Comparison of ENCODE assay signal across 8 cellular contexts in genomic region chr3:42652251-42652610, GRCh38. TPM values are rescaled to one million over a fixed set of nuclear protein-coding genes. Genes with fewer than 3 reads are reported as not detected.
A peak's percentile ranks its signal among the peaks of the same experiment; 100 is the strongest.
DNase-seq lines count a peak whose midpoint lies in the region; ATAC-seq and TF ChIP-seq lines count a peak whose summit lies in the region.

No MANE protein-coding gene starts in this region.

- H3K4me1 ChIP-seq in HCT116 (ENCODE audit: control insufficient read depth in 1 of 2, insufficient read depth in 2 of 2, low read length in 2 of 2) = peaks cover 42 to 63% of the 10 kb centered on the region in 2 experiments
- peaks cover 22 to 50% of the 10 kb centered on the region in 2 donors for H3K4me1 ChIP-seq in ascending aorta

- H4K20me1 ChIP-seq in HCT116 (ENCODE audit: insufficient read depth) = no peaks in the 10 kb centered on the region

- no TSS peak for BruUV-seq in HCT116 (replicated peaks; lab: Mats Ljungman, UMichigan)

- H3K9me2 ChIP-seq in HCT116 (ENCODE audit: insufficient read depth) = no peaks in the 10 kb centered on the region

- peak; percentile 10 for ATAC-seq in HCT116
- no peak for ATAC-seq in GM18520 (IDR thresholded peaks at IDR 0.05; ENCODE audit: unreplicated experiment)
- no peak for ATAC-seq in GM19324 (IDR thresholded peaks at IDR 0.05; ENCODE audit: low FRiP score, unreplicated experiment)

- DNase-seq in CD14-positive monocyte (ENCODE audit: low spot score) (no peak), HCT116 (ENCODE audit: low read depth, low spot score) (no peak), ascending aorta (ENCODE audit: low spot score in 2 of 2) (no peak), NOMO-1 treated with dmso at 0.1 percent for 144 hours (lab: John Stamatoyannopoulos, UW; ENCODE audit: unreplicated experiment) (no peak), AG08395 (ENCODE audit: low spot score) (no peak)

- H3K27me3 ChIP-seq in HCT116 (ENCODE audit: insufficient read depth, low read length) = no peaks in the 10 kb centered on the region
- no peaks in the 10 kb centered on the region for H3K27me3 ChIP-seq in ascending aorta

- RAD21 ChIA-PET in HCT116 (lab: Charles Lee; ENCODE audit: low non-redundant PET in 1 of 2, low total read pairs in 2 of 2, uncharacterized antibody in 2 of 2, unreplicated experiment in 2 of 2) = interaction anchor here in 1 of 2 experiments (0.6 kb wide), 1 partner anchor 92 kb away, joined by 3 read pairs; no protein-coding TSS in a partner anchor

- H3K9me3 ChIP-seq in HCT116 (ENCODE audit: control insufficient read depth in 1 of 2, insufficient read depth in 1 of 2, low read depth in 1 of 2, low read length in 2 of 2) (no peaks in the 10 kb centered on the region), ascending aorta (no peaks in the 10 kb centered on the region)

- intact Hi-C loops in CD14-positive monocyte (cut with micrococcal nuclease) (loop anchor here in 1 of 2 donors (10.0 kb wide), 1 partner anchor 67 kb away; the partner anchor contains the start of gene SEC22C), HCT116 (cut with micrococcal nuclease) (loop anchor here (5.0 kb wide), 2 partner anchors 50 to 90 kb away; partner anchors contain the start of gene NKTR), ascending aorta (cut with DNase I) (no loop called here)

- no peak for TF ChIP-seq RAD21 in HCT116 (IDR thresholded peaks at IDR 0.05; ENCODE audit: low read depth)

- H3K4me3 ChIP-seq in HCT116 (replicated peaks in 1 of 2; ENCODE audit: low read depth in 1 of 2, low read length in 2 of 2) (peak overlapping the region in 1 of 2 experiments; percentile 86; a peak in 2 of 4 replicates), ascending aorta (peak overlapping the region; percentile 85 to 98)

- peak overlapping the region; percentile 93 to 96 for H3K4me3 Mint-ChIP-seq in CD14-positive monocyte
- peak overlapping the region; percentile 40 to 95 (median 55) for H3K4me3 Mint-ChIP-seq in nephron

- no peak for TF ChIP-seq POLR2A in HCT116 (IDR thresholded peaks at IDR 0.05; ENCODE audit: borderline replicate concordance, extremely low read depth, insufficient read depth, insufficient read length)

- H3K36me3 Mint-ChIP-seq in CD14-positive monocyte (peaks cover 26 to 37% of the 10 kb centered on the region in 2 donors), nephron (ENCODE audit: low read depth) (peaks cover 17% of the 10 kb centered on the region)

- peak overlapping the region; percentile 46 for H2AFZ ChIP-seq in HCT116 (ENCODE audit: low read depth, low read length, poor library complexity, severe bottlenecking)

- peak overlapping the region; percentile 99 for H3K4me2 ChIP-seq in HCT116 (ENCODE audit: low read length)

- no peaks in the 10 kb centered on the region for H3K27me3 Mint-ChIP-seq in CD14-positive monocyte (ENCODE audit: low read depth in 3 of 3)
- no peaks in the 10 kb centered on the region for H3K27me3 Mint-ChIP-seq in nephron (ENCODE audit: low read depth)

- H3K36me3 ChIP-seq in HCT116 (ENCODE audit: control insufficient read depth in 1 of 2, insufficient read depth in 2 of 2, low read length in 2 of 2) (peaks cover 0 to 9% of the 10 kb centered on the region in 2 experiments; a peak in 2 of 4 replicates), ascending aorta (peaks cover 8 to 9% of the 10 kb centered on the region in 2 donors)

- peak overlapping the region; percentile 84 for H3K27ac ChIP-seq in HCT116 (ENCODE audit: low read depth, low read length)
- peak overlapping the region; percentile 97 to 99 for H3K27ac ChIP-seq in ascending aorta

- POLR2A ChIA-PET in HCT116 (lab: Charles Lee) = interaction anchor here (2.2 to 3.0 kb wide), 2 partner anchors 11 to 52 kb away, joined by 5 to 9 read pairs; partner anchors contain the start of gene NKTR

- peak overlapping the region; percentile 86 for H3K9ac ChIP-seq in HCT116 (ENCODE audit: low read length)

- CTCF ChIA-PET in HCT116 (lab: Charles Lee) = interaction anchor here (0.9 to 1.1 kb wide), 3 partner anchors 91 to 105 kb away, joined by 4 to 5 read pairs (median 4); no protein-coding TSS in a partner anchor

- no peaks in the 10 kb centered on the region for H3K9me3 Mint-ChIP-seq in CD14-positive monocyte
- H3K9me3 Mint-ChIP-seq in nephron = no peaks in the 10 kb centered on the region

- H3K27ac Mint-ChIP-seq in CD14-positive monocyte (peak overlapping the region; percentile 89 to 96 (median 94)), nephron (peak overlapping the region; percentile 67 to 82 (median 81))

- H3K4me1 Mint-ChIP-seq in CD14-positive monocyte (peaks cover 62% of the 10 kb centered on the region), nephron (peaks cover 37% of the 10 kb centered on the region)

- peaks cover 16% of the 10 kb centered on the region; the same call in 1 of the 2 replicates for H3K79me2 ChIP-seq in HCT116 (ENCODE audit: insufficient read depth, low read length)

- no peak for TF ChIP-seq CTCF in CD14-positive monocyte (IDR thresholded peaks at IDR 0.05)
- no peak for TF ChIP-seq CTCF in HCT116 (IDR thresholded peaks at IDR 0.05 in 2 of 3, conservative IDR thresholded peaks at IDR 0.05 in 1 of 3; ENCODE audit: borderline replicate concordance in 1 of 3, insufficient read depth in 1 of 3, low read depth in 2 of 3, low read length in 2 of 3)
- TF ChIP-seq CTCF in ascending aorta (IDR thresholded peaks at IDR 0.05) = no peak
- no peak for TF ChIP-seq CTCF in nephron (IDR thresholded peaks at IDR 0.05; ENCODE audit: unreplicated experiment in 3 of 3)

TF ChIP-seq in HCT116, 20 proteins besides CTCF, POLR2A, EP300 and RAD21:
- TF ChIP-seq SP1 (IDR thresholded peaks at IDR 0.05; ENCODE audit: low read depth) (no peak), REST (IDR thresholded peaks at IDR 0.05; ENCODE audit: low read depth) (no peak), ATF3 (IDR thresholded peaks at IDR 0.05) (no peak), YY1 (IDR thresholded peaks at IDR 0.05; ENCODE audit: extremely low read depth, insufficient replicate concordance, low read depth, low read length) (no peak), JUND (IDR thresholded peaks at IDR 0.05) (no peak), ZFX (IDR thresholded peaks at IDR 0.05) (no peak), EGR1 (IDR thresholded peaks at IDR 0.05; ENCODE audit: low read depth) (no peak), MAX (IDR thresholded peaks at IDR 0.05) (no peak), POLR2AphosphoS5 (IDR thresholded peaks at IDR 0.05; ENCODE audit: low read depth, low read length) (no peak), CBX3 (IDR thresholded peaks at IDR 0.05; ENCODE audit: low read depth) (no peak)

RNA-seq across cellular contexts. Expression of gene ZBTB47, which starts 1.3 kb away (rescaled TPM):
- under 1 TPM; 0.35 to 0.41 TPM for polyA plus RNA-seq in CD14-positive monocyte
- total RNA-seq in HCT116 (2021; ENCODE audit: unreplicated experiment) = 6.3 TPM
- 4.5 and 5.2 TPM in 2 replicates for polyA plus RNA-seq in HCT116 (2012)
- 69.3 TPM for total RNA-seq in ascending aorta

RNA-seq across cellular contexts. Expression of gene KLHL40, which starts 33.1 kb away (rescaled TPM):
- polyA plus RNA-seq in CD14-positive monocyte = not detected
- total RNA-seq in HCT116 (2021; ENCODE audit: unreplicated experiment) (not detected), ascending aorta (not detected)
- polyA plus RNA-seq in HCT116 (2012) = not detected in 2 replicates

RNA-seq across cellular contexts. Expression of gene HHATL, which starts 50.4 kb away (rescaled TPM):
- not detected for polyA plus RNA-seq in CD14-positive monocyte
- total RNA-seq in HCT116 (2021; ENCODE audit: unreplicated experiment) = 0.52 TPM
- polyA plus RNA-seq in HCT116 (2012) = 0.29 TPM in 1 of 2 replicates, not detected in the other
- total RNA-seq in ascending aorta = not detected

RNA-seq across cellular contexts. Expression of gene NKTR, which starts 51.7 kb away (rescaled TPM):
- polyA plus RNA-seq in CD14-positive monocyte = 1 to 10 TPM; 2.6 to 5.8 TPM
- total RNA-seq in HCT116 (2021; ENCODE audit: unreplicated experiment) (59.7 TPM), ascending aorta (41.7 TPM)
- 11.2 and 13.4 TPM in 2 replicates for polyA plus RNA-seq in HCT116 (2012)
